In the genomic region with DNA sequence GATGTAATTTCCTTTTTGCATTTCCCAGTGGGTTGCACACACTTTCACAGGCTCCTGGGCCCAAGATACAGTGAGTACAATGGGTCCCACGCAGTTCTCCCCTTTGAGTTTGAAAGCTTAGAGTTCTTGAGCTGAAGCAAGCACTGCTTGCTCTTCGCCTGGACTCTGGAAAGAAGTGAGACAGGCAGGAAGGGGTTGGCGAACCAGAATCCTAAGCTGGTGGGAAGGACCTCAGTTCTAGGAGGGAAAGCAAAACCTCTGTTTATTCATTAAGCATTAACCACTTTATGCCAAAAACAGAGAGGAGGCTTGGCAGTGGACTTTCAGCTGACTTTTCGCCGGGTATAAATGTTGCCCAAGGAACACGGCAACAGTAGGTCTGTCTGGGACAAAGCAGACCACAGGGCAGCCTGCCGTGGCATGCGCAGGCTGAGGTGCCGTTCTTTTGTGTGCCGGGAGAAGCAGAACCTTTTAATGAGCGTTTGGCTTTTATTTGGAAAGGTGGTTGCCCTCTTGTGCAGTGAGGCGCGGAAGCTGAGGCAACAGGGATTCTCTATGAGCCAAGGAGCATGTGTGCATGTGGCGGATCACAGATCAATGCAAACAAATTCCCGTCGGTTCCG, we compare ENCODE assay signal across 25 cellular contexts.
DNase-seq lines count a peak whose midpoint lies in the region; ATAC-seq and TF ChIP-seq lines count a peak whose summit lies in the region.
"Had no signal": no experiment of that assay in that cellular context is flagged by ENCODE, and none has a peak within 500 bp of the region (broad histone marks: within the 10 kb centered on the region; RNA-seq: fewer than 3 reads in every experiment).

No MANE protein-coding gene starts in this region.

- ATAC-seq in heart left ventricle (no peak), left lung (peak; percentile 10)
- ATAC-seq: sciatic nerve had no signal

- DNase-seq in cardiac muscle cell (ENCODE audit: low read depth in 1 of 2, low spot score in 1 of 2): no peak
- DNase-seq in heart left ventricle: no peak
- peak; percentile 60 for DNase-seq in NCI-H69 (lab: John Stamatoyannopoulos, UW)
- DNase-seq in left lung: no peak
- DNase-seq in thyroid gland: peak; percentile 71 to 72
- DNase-seq in NCI-H1436 (lab: John Stamatoyannopoulos, UW): no peak
- no peak for DNase-seq in cortex of kidney (lab: John Stamatoyannopoulos, UW)
- no peak for DNase-seq in COLO668 (lab: John Stamatoyannopoulos, UW; ENCODE audit: unreplicated experiment)
- DNase-seq: ACHN; activated CD4-positive, alpha-beta memory T cell treated with anti-CD3 and anti-CD28 coated beads for 36 hours; activated CD4-positive, CD25-positive, alpha-beta regulatory T cell; activated CD8-positive, alpha-beta memory T cell treated with anti-CD3 and anti-CD28 coated beads, Interleukin-2, amount 50 U/mL, for 48 hours; activated naive CD8-positive, alpha-beta T cell treated with anti-CD3 and anti-CD28 coated beads, Interleukin-2, amount 10 ng/mL, durations not matched to agents 7 days and 5 days; naive B cell; NCI-H226; NK-92 treated with Interleukin-12 subunit alpha and Interleukin-12 subunit beta, amount 100 ng/mL, for 24 hours; ovary; SHP77 treated with DMSO at 0.1 percent for 48 hours; stimulated activated naive CD4-positive, alpha-beta T cell treated with Interleukin-2 at 50 U/mL for 16 hours; SW 1271; T1000 had no signal

- peaks cover 47% of the 10 kb centered on the region for H3K4me1 ChIP-seq in cardiac muscle cell (ENCODE audit: low read depth)
- peaks cover 0 to 42% (median 5%) of the 10 kb centered on the region in 12 donors for H3K4me1 ChIP-seq in heart left ventricle
- no peaks in the 10 kb centered on the region for H3K4me1 ChIP-seq in left lung
- peaks cover 41 to 57% of the 10 kb centered on the region in 2 donors for H3K4me1 ChIP-seq in thyroid gland

- TF ChIP-seq POLR2A in heart left ventricle (IDR thresholded peaks at IDR 0.05) (no peak), thyroid gland (IDR thresholded peaks at IDR 0.05) (no peak)

- H3K36me3 ChIP-seq in cardiac muscle cell: no peaks in the 10 kb centered on the region
- H3K36me3 ChIP-seq in heart left ventricle: no peaks in the 10 kb centered on the region
- H3K36me3 ChIP-seq in left lung: no peaks in the 10 kb centered on the region
- no peaks in the 10 kb centered on the region for H3K36me3 ChIP-seq in thyroid gland
- H3K36me3 ChIP-seq: ovary had no signal

- H3K9me3 ChIP-seq in cardiac muscle cell (ENCODE audit: low read depth) (no peaks in the 10 kb centered on the region), heart left ventricle (no peaks in the 10 kb centered on the region), left lung (no peaks in the 10 kb centered on the region), thyroid gland (no peaks in the 10 kb centered on the region)
- H3K9me3 ChIP-seq: ovary, thoracic aorta had no signal

- 91 to 95% (median 92%) methylated on average over 17 of the region's 17 CpGs for WGBS in heart left ventricle, 4 donors
- 36 to 54% methylated on average over 17 of the region's 17 CpGs for WGBS in thyroid gland, 2 donors

- intact Hi-C loops in heart left ventricle (cut with DNase I) (no loop called here), left lung (cut with DNase I) (no loop called here), thyroid gland (cut with DNase I) (no loop called here)

- TF ChIP-seq CTCF in cardiac muscle cell (IDR thresholded peaks at IDR 0.05; ENCODE audit: low read depth, low read length) (no peak), heart left ventricle (IDR thresholded peaks at IDR 0.05) (no peak), left lung (IDR thresholded peaks at IDR 0.05) (no peak), thyroid gland (IDR thresholded peaks at IDR 0.05) (no peak)

- H3K4me3 ChIP-seq in cardiac muscle cell (no peak overlapping the region), heart left ventricle (no peak overlapping the region), left lung (no peak overlapping the region), thyroid gland (replicated peaks in 1 of 3) (no peak overlapping the region)
- H3K4me3 ChIP-seq: ovary, thoracic aorta had no signal

- peak overlapping the region; percentile 59 for H3K27ac ChIP-seq in cardiac muscle cell
- H3K27ac ChIP-seq in heart left ventricle: no peak overlapping the region
- no peak overlapping the region for H3K27ac ChIP-seq in left lung
- peak overlapping the region; percentile 48 to 69 (median 61) for H3K27ac ChIP-seq in thyroid gland
- H3K27ac ChIP-seq: C4-2B, epithelial cell of prostate, ovary, thoracic aorta had no signal

- H3K27me3 ChIP-seq in cardiac muscle cell (no peaks in the 10 kb centered on the region), heart left ventricle (no peaks in the 10 kb centered on the region), left lung (peaks cover 10 to 83% of the 10 kb centered on the region in 2 donors), thyroid gland (no peaks in the 10 kb centered on the region)
- H3K27me3 ChIP-seq: ovary had no signal

Comparison
In these comparisons a context has a peak if more than half of its experiments do, and no peak if none do; other contexts are left out.
1. H3K27ac ChIP-seq: peak in cardiac muscle cell (single experiment) and thyroid gland (3 of 3); none in heart left ventricle (0 of 12) and left lung (0 of 2).
2. DNase-seq: peak in NCI-H69 (single experiment) and thyroid gland (2 of 2); none in cardiac muscle cell (0 of 2), heart left ventricle (0 of 5), left lung (0 of 2), NCI-H1436 (single experiment), cortex of kidney (single experiment) and COLO668 (single experiment).